In genomic region chr2:219041252-219041651, GRCh38 we compare ENCODE assay signal across 8 cellular contexts. TPM values are rescaled to one million over a fixed set of nuclear protein-coding genes. Genes with fewer than 3 reads are reported as not detected.
DNase-seq lines count a peak whose midpoint lies in the region; ATAC-seq and TF ChIP-seq lines count a peak whose summit lies in the region.

TSS of gene CFAP65 (minus strand) at chr2:219041516. CDS start at chr2:219039048, 2,468 bp downstream.

- peak within 1 kb of the TSS in 1 of 2 donors; percentile 12 for H3K4me3 ChIP-seq in right atrium auricular region
- peak within 1 kb of the TSS; percentile 60 for H3K4me3 ChIP-seq in endocrine pancreas (ENCODE audit: control insufficient read depth, insufficient read depth, low read length)

- no peaks in the 10 kb centered on the region for H3K27me3 ChIP-seq in right atrium auricular region
- no peaks in the 10 kb centered on the region for H3K27me3 ChIP-seq in endocrine pancreas (ENCODE audit: control insufficient read depth, insufficient read depth, low read length)

- peaks cover 87% of the 10 kb centered on the region for H3K27me3 Mint-ChIP-seq in nephron (ENCODE audit: low read depth)

- H3K27ac ChIP-seq in right atrium auricular region = no peak within 1 kb of the TSS

- H3K9me3 ChIP-seq in right atrium auricular region (no peaks in the 10 kb centered on the region), endocrine pancreas (ENCODE audit: control insufficient read depth, low read length) (no peaks in the 10 kb centered on the region)

- H3K9me3 Mint-ChIP-seq in nephron = no peaks in the 10 kb centered on the region

- TF ChIP-seq CTCF in right atrium auricular region (IDR thresholded peaks at IDR 0.05) (no peak), nephron (IDR thresholded peaks at IDR 0.05; ENCODE audit: unreplicated experiment in 3 of 3) (no peak)

- H3K4me1 ChIP-seq in right atrium auricular region (peaks cover 0 to 5% of the 10 kb centered on the region in 2 donors), endocrine pancreas (ENCODE audit: control insufficient read depth, insufficient read depth, low read length) (no peaks in the 10 kb centered on the region)

- no peak for ATAC-seq in GM19463 (IDR thresholded peaks at IDR 0.05; ENCODE audit: unreplicated experiment)

- H3K36me3 Mint-ChIP-seq in nephron (ENCODE audit: low read depth) = no peaks in the 10 kb centered on the region

- peak; percentile 75 for DNase-seq in cardiac septum (ENCODE audit: low spot score)
- no peak for DNase-seq in right atrium auricular region (ENCODE audit: low spot score)
- peak; percentile 76 for DNase-seq in SK-MEL-5 (ENCODE audit: low read depth, low spot score)
- no peak for DNase-seq in cortex of kidney (lab: John Stamatoyannopoulos, UW)
- no peak for DNase-seq in amniotic stem cell (lab: John Stamatoyannopoulos, UW)

- peaks cover 6% of the 10 kb centered on the region for H3K4me1 Mint-ChIP-seq in nephron

- H3K27ac Mint-ChIP-seq in nephron = no peak within 1 kb of the TSS

- H3K36me3 ChIP-seq in right atrium auricular region (no peaks in the 10 kb centered on the region), endocrine pancreas (ENCODE audit: control insufficient read depth, insufficient read depth, low read length) (no peaks in the 10 kb centered on the region)

- H3K4me3 Mint-ChIP-seq in nephron = peak within 1 kb of the TSS; percentile 74 to 82 (median 81)

- intact Hi-C loops in cardiac septum (cut with DNase I) = no loop called here

- in situ Hi-C loops in SK-MEL-5 (cut with HindIII; ENCODE audit: low pct_unique_long_range_greater_than_20kb, low sequenced_read_pairs) = no loop called here

- H3K9ac ChIP-seq in endocrine pancreas (ENCODE audit: control insufficient read depth, insufficient read depth, low read length) = peak within 1 kb of the TSS; percentile 56

RNA-seq across cellular contexts. Expression of gene CFAP65, which starts in this region (rescaled TPM):
- total RNA-seq in cardiac septum (not detected), right atrium auricular region (not detected)
- total RNA-seq in SK-MEL-5 (2014; rRNA removed; shearing (Covaris generic)) = 0.16 and 0.24 TPM in 2 replicates
- polyA plus RNA-seq in SK-MEL-5 (2015; cell fraction: cytosol; rRNA removed) = 0.15 and 0.23 TPM in 2 replicates
- polyA plus RNA-seq in SK-MEL-5 (2015; cell fraction: nucleus; rRNA removed) = 0.31 and 1.00 TPM in 2 replicates

Comparison
In these comparisons a context has a peak if more than half of its experiments do, and no peak if none do; other contexts are left out.
1. Peak in DNase-seq in cardiac septum; RNA of the gene not detected or under 1 TPM.
2. Peak in DNase-seq in SK-MEL-5; RNA of the gene not detected or under 1 TPM.